Comparison of ENCODE assay signal across 12 cellular contexts in the genomic region with DNA sequence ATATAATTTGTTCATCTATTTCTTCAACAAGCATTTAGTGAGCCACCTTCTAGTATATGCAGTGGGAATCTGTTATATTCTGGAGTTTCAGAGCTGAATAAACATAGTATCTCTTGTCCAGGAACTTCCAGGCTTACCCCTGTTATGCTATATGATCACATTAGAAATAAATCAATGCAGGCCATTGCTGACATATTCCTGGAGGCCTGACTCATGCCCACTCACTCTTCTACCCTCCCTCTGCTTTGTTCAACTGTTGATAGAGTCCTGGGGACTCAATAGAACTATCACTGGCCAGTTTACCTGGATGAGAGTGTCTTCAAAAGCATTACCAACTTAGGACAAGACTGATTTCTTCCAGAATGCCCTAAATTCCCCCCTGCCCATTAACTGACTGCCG. TPM values are rescaled to one million over a fixed set of nuclear protein-coding genes. Genes with fewer than 3 reads are reported as not detected.
DNase-seq lines count a peak whose midpoint lies in the region; ATAC-seq and TF ChIP-seq lines count a peak whose summit lies in the region.
"Had no signal": no experiment of that assay in that cellular context is flagged by ENCODE, and none has a peak within 500 bp of the region (broad histone marks: within the 10 kb centered on the region; RNA-seq: fewer than 3 reads in every experiment).

No MANE protein-coding gene starts in this region.

- TF ChIP-seq CTCF in HFFc6 (IDR thresholded peaks at IDR 0.05), result no peak
- no peak for TF ChIP-seq CTCF in WTC11 (IDR thresholded peaks at IDR 0.05)
- TF ChIP-seq CTCF in tibial artery (IDR thresholded peaks at IDR 0.05), result no peak

- peaks cover 5% of the 10 kb centered on the region for H3K36me3 Mint-ChIP-seq in HFFc6 (ENCODE audit: low read depth)
- no peaks in the 10 kb centered on the region for H3K36me3 Mint-ChIP-seq in WTC11
- H3K36me3 Mint-ChIP-seq: natural killer cell treated with Interleukin-12 subunit alpha and Interleukin-12 subunit beta and Interleukin-15 and Interleukin-18, amount 100 ng/mL, for 72 hours had no signal

- H3K27me3 Mint-ChIP-seq in HFFc6 (ENCODE audit: insufficient read depth) (peaks cover 15% of the 10 kb centered on the region), WTC11 (ENCODE audit: low read depth) (no peaks in the 10 kb centered on the region)

- peaks cover 0 to 59% (median 29%) of the 10 kb centered on the region in 4 donors for H3K4me1 ChIP-seq in tibial artery

- peak overlapping the region; percentile 63 to 80 for H3K27ac ChIP-seq in tibial artery

- no peaks in the 10 kb centered on the region for H3K9me3 ChIP-seq in tibial artery

- intact Hi-C loops in tibial artery (cut with DNase I; ENCODE audit: low total_unique reads), result no loop called here

- H3K27ac Mint-ChIP-seq in HFFc6, result no peak overlapping the region
- no peak overlapping the region for H3K27ac Mint-ChIP-seq in WTC11
- H3K27ac Mint-ChIP-seq: effector memory CD8-positive, alpha-beta T cell; natural killer cell treated with Interleukin-12 subunit alpha and Interleukin-12 subunit beta and Interleukin-15 and Interleukin-18, amount 100 ng/mL, for 72 hours had no signal

- no peaks in the 10 kb centered on the region for H3K9me3 Mint-ChIP-seq in HFFc6
- H3K9me3 Mint-ChIP-seq in WTC11, result no peaks in the 10 kb centered on the region
- H3K9me3 Mint-ChIP-seq: effector memory CD8-positive, alpha-beta T cell; natural killer cell treated with Interleukin-12 subunit alpha and Interleukin-12 subunit beta and Interleukin-15 and Interleukin-18, amount 100 ng/mL, for 72 hours had no signal

- H3K36me3 ChIP-seq in tibial artery, result no peaks in the 10 kb centered on the region

- H3K4me3 Mint-ChIP-seq in HFFc6 (no peak overlapping the region), WTC11 (no peak overlapping the region)
- H3K4me3 Mint-ChIP-seq: effector memory CD8-positive, alpha-beta T cell; natural killer cell treated with Interleukin-12 subunit alpha and Interleukin-12 subunit beta and Interleukin-15 and Interleukin-18, amount 100 ng/mL, for 72 hours had no signal

- no peak overlapping the region for H3K4me3 ChIP-seq in tibial artery

- POLR2A ChIA-PET in WTC11 (lab: Charles Lee), result no interaction called here

- CTCF ChIA-PET in WTC11 (lab: Charles Lee), result no interaction called here

- H3K27me3 ChIP-seq in tibial artery, result no peaks in the 10 kb centered on the region

- H3K4me1 Mint-ChIP-seq in HFFc6 (ENCODE audit: low read depth) (peaks cover 15% of the 10 kb centered on the region), WTC11 (peaks cover 18% of the 10 kb centered on the region)

- DNase-seq in HFFc6, result peak; percentile 7
- no peak for DNase-seq in WTC11 (ENCODE audit: low spot score)
- peak; percentile 47 for DNase-seq in hepatic stellate cell (ENCODE audit: low spot score)
- DNase-seq in tibial artery, result no peak
- no peak for DNase-seq in AML-193 (lab: John Stamatoyannopoulos, UW)
- DNase-seq in activated CD8-positive, alpha-beta memory T cell treated with anti-CD3 and anti-CD28 coated beads for 24 hours, result no peak
- no peak for DNase-seq in C1 segment of cervical spinal cord (lab: John Stamatoyannopoulos, UW)
- DNase-seq: activated CD8-positive, alpha-beta memory T cell treated with anti-CD3 and anti-CD28 coated beads, Interleukin-2, amount 50 U/mL, for 4 hours; effector memory CD8-positive, alpha-beta T cell; NCI-H2081 had no signal

- peak; percentile 38; the same call in 1 of the 2 replicates for ATAC-seq in WTC11
- ATAC-seq in HG03139 (IDR thresholded peaks at IDR 0.05; ENCODE audit: unreplicated experiment), result no peak
- ATAC-seq: effector memory CD8-positive, alpha-beta T cell; natural killer cell treated with Interleukin-12 subunit alpha and Interleukin-12 subunit beta and Interleukin-15 and Interleukin-18, amount 100 ng/mL, for 72 hours had no signal

TF ChIP-seq in WTC11, 78 proteins besides CTCF, POLR2A, EP300 and RAD21 (continues in another document):
- TF ChIP-seq ZNF396 (CRISPR knock-in tag; IDR thresholded peaks at IDR 0.05; ENCODE audit: borderline replicate concordance) (no peak), ELF4 (CRISPR knock-in tag; IDR thresholded peaks at IDR 0.05; ENCODE audit: low read depth) (no peak), ATF1 (CRISPR knock-in tag; IDR thresholded peaks at IDR 0.05) (no peak), TEAD1 (CRISPR knock-in tag; IDR thresholded peaks at IDR 0.05) (no peak), MYBL2 (CRISPR knock-in tag; IDR thresholded peaks at IDR 0.05) (no peak)
- TF ChIP-seq, protein P1, sequence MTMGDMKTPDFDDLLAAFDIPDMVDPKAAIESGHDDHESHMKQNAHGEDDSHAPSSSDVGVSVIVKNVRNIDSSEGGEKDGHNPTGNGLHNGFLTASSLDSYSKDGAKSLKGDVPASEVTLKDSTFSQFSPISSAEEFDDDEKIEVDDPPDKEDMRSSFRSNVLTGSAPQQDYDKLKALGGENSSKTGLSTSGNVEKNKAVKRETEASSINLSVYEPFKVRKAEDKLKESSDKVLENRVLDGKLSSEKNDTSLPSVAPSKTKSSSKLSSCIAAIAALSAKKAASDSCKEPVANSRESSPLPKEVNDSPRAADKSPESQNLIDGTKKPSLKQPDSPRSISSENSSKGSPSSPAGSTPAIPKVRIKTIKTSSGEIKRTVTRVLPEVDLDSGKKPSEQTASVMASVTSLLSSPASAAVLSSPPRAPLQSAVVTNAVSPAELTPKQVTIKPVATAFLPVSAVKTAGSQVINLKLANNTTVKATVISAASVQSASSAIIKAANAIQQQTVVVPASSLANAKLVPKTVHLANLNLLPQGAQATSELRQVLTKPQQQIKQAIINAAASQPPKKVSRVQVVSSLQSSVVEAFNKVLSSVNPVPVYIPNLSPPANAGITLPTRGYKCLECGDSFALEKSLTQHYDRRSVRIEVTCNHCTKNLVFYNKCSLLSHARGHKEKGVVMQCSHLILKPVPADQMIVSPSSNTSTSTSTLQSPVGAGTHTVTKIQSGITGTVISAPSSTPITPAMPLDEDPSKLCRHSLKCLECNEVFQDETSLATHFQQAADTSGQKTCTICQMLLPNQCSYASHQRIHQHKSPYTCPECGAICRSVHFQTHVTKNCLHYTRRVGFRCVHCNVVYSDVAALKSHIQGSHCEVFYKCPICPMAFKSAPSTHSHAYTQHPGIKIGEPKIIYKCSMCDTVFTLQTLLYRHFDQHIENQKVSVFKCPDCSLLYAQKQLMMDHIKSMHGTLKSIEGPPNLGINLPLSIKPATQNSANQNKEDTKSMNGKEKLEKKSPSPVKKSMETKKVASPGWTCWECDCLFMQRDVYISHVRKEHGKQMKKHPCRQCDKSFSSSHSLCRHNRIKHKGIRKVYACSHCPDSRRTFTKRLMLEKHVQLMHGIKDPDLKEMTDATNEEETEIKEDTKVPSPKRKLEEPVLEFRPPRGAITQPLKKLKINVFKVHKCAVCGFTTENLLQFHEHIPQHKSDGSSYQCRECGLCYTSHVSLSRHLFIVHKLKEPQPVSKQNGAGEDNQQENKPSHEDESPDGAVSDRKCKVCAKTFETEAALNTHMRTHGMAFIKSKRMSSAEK (CRISPR knock-in tag; IDR thresholded peaks at IDR 0.05; ENCODE audit: borderline replicate concordance), result no peak
- TF ChIP-seq, protein P2, sequence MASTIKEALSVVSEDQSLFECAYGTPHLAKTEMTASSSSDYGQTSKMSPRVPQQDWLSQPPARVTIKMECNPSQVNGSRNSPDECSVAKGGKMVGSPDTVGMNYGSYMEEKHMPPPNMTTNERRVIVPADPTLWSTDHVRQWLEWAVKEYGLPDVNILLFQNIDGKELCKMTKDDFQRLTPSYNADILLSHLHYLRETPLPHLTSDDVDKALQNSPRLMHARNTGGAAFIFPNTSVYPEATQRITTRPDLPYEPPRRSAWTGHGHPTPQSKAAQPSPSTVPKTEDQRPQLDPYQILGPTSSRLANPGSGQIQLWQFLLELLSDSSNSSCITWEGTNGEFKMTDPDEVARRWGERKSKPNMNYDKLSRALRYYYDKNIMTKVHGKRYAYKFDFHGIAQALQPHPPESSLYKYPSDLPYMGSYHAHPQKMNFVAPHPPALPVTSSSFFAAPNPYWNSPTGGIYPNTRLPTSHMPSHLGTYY (CRISPR knock-in tag; IDR thresholded peaks at IDR 0.05), result no peak
- TF ChIP-seq, protein P3, sequence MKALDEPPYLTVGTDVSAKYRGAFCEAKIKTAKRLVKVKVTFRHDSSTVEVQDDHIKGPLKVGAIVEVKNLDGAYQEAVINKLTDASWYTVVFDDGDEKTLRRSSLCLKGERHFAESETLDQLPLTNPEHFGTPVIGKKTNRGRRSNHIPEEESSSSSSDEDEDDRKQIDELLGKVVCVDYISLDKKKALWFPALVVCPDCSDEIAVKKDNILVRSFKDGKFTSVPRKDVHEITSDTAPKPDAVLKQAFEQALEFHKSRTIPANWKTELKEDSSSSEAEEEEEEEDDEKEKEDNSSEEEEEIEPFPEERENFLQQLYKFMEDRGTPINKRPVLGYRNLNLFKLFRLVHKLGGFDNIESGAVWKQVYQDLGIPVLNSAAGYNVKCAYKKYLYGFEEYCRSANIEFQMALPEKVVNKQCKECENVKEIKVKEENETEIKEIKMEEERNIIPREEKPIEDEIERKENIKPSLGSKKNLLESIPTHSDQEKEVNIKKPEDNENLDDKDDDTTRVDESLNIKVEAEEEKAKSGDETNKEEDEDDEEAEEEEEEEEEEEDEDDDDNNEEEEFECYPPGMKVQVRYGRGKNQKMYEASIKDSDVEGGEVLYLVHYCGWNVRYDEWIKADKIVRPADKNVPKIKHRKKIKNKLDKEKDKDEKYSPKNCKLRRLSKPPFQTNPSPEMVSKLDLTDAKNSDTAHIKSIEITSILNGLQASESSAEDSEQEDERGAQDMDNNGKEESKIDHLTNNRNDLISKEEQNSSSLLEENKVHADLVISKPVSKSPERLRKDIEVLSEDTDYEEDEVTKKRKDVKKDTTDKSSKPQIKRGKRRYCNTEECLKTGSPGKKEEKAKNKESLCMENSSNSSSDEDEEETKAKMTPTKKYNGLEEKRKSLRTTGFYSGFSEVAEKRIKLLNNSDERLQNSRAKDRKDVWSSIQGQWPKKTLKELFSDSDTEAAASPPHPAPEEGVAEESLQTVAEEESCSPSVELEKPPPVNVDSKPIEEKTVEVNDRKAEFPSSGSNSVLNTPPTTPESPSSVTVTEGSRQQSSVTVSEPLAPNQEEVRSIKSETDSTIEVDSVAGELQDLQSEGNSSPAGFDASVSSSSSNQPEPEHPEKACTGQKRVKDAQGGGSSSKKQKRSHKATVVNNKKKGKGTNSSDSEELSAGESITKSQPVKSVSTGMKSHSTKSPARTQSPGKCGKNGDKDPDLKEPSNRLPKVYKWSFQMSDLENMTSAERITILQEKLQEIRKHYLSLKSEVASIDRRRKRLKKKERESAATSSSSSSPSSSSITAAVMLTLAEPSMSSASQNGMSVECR (CRISPR knock-in tag; IDR thresholded peaks at IDR 0.05; ENCODE audit: borderline replicate concordance), result no peak

RNA-seq across cellular contexts. Expression of a gene that starts 29.3 kb away (rescaled TPM):
- 100 to 1,000 TPM in 1 of 6 experiments, 10 to 100 TPM in 5; 84.5 to 100 (median 94.8) TPM for total RNA-seq in HFFc6 (2021; fragmentation: NEBNext Ultra II Directional; extraction: Animal tissue kit (Norgen Biotek cat#: 25700))
- total RNA-seq in WTC11 (2021), result 163 to 178 TPM (median 170 TPM) in 3 replicates

RNA-seq across cellular contexts. Expression of a gene that starts 49.8 kb away (rescaled TPM):
- total RNA-seq in HFFc6 (2021; fragmentation: NEBNext Ultra II Directional; extraction: Animal tissue kit (Norgen Biotek cat#: 25700)), result 10 to 100 TPM; 59.5 to 76.4 (median 64.0) TPM
- 133 to 166 TPM (median 153 TPM) in 3 replicates for total RNA-seq in WTC11 (2021)

Comparison
In these comparisons a context has a peak if more than half of its experiments do, and no peak if none do; other contexts are left out.
1. DNase-seq: peak in HFFc6 (single experiment) and hepatic stellate cell (single experiment); none in WTC11 (single experiment), tibial artery (0 of 2), AML-193 (0 of 2), activated CD8-positive, alpha-beta memory T cell treated with anti-CD3 and anti-CD28 coated beads for 24 hours (single experiment) and C1 segment of cervical spinal cord (0 of 14).